2 cellular contexts compared by ENCODE assay signal in genomic region chr6:161272600-161273355, GRCh38.
TF ChIP-seq lines count a peak whose summit lies in the region.

No MANE protein-coding gene starts in this region.

TF ChIP-seq in endothelial cell of umbilical vein, 7 proteins besides CTCF, POLR2A, EP300 and RAD21 (continued from another document):
- no peak for TF ChIP-seq MYC (IDR thresholded peaks at IDR 0.05; ENCODE audit: low read depth, low read length)

TF ChIP-seq in neural cell, 6 proteins besides CTCF, POLR2A, EP300 and RAD21:
- TF ChIP-seq REST (IDR thresholded peaks at IDR 0.05; ENCODE audit: borderline replicate concordance): no peak
- no peak for TF ChIP-seq POLR2AphosphoS5 (IDR thresholded peaks at IDR 0.05)
- no peak for TF ChIP-seq TAF1 (IDR thresholded peaks at IDR 0.05; ENCODE audit: low read depth)
- TF ChIP-seq SMC3 (conservative IDR thresholded peaks at IDR 0.05; ENCODE audit: poor library complexity): no peak
- no peak for TF ChIP-seq EZH2 (IDR thresholded peaks at IDR 0.05; ENCODE audit: borderline replicate concordance, insufficient read depth, low read length, poor library complexity, severe bottlenecking)
- TF ChIP-seq MXI1 (conservative IDR thresholded peaks at IDR 0.05; ENCODE audit: poor library complexity, severe bottlenecking): no peak
